In the genomic region with DNA sequence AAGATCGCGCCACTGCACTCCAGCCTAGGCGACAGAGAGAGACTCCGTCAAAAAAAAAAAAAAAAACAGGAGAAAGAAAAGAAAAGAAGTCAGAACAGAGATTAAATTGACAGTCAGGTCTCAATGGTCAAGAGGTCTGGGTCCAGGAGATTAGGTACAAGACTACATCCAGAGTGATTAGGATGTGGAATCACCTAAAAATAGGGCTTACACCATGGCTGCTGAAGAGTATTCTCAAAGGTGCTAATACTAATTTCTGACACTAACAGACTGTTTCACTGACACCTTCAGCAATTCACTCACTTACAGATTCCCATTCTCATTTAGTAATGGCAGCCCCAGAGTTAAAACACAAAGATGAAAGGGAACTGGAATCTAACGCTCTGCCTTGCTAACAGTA, we compare ENCODE assay signal across 22 cellular contexts.
A peak's percentile ranks its signal among the peaks of the same experiment; 100 is the strongest.
DNase-seq lines count a peak whose midpoint lies in the region; ATAC-seq and TF ChIP-seq lines count a peak whose summit lies in the region.
"Had no signal": no experiment of that assay in that cellular context is flagged by ENCODE, and none has a peak within 500 bp of the region (broad histone marks: within the 10 kb centered on the region; RNA-seq: fewer than 3 reads in every experiment).

No MANE protein-coding gene starts in this region.

- peaks cover 49% of the 10 kb centered on the region for H3F3A ChIP-seq in DOHH2 (ENCODE audit: control insufficient read depth, insufficient read depth)

- peaks cover 100% of the 10 kb centered on the region for H3K79me2 ChIP-seq in DOHH2 (ENCODE audit: control insufficient read depth, low read length)

- H3K9me2 ChIP-seq in DOHH2 (replicated peaks; ENCODE audit: control insufficient read depth, low read length), result no peaks in the 10 kb centered on the region

- no peaks in the 10 kb centered on the region for H4K20me1 ChIP-seq in DOHH2 (ENCODE audit: control insufficient read depth, insufficient read depth, low read depth, low read length)

- H3K36me3 ChIP-seq in DOHH2 (ENCODE audit: control insufficient read depth, low read length) (peaks cover 8% of the 10 kb centered on the region; the same call in 1 of the 2 replicates), psoas muscle (ENCODE audit: insufficient read depth in 1 of 2, low read depth in 1 of 2) (no peaks in the 10 kb centered on the region)
- H3K36me3 ChIP-seq: BLaER1, HAP-1 had no signal

- TF ChIP-seq CTCF in DOHH2 (IDR thresholded peaks at IDR 0.05; ENCODE audit: low read depth, low read length, poor library complexity, severe bottlenecking) (no peak), psoas muscle (IDR thresholded peaks at IDR 0.05) (no peak)

- no peaks in the 10 kb centered on the region for H3K36me3 Mint-ChIP-seq in activated CD4-positive, alpha-beta T cell treated with anti-CD3 and anti-CD28 coated beads, Interleukin-2, amount 10 ng/mL, durations not matched to agents 24 days and 14 days (ENCODE audit: low read depth)
- H3K36me3 Mint-ChIP-seq: CD4-positive, CD25-positive, alpha-beta regulatory T cell; CD8-positive, alpha-beta T cell had no signal

- peaks cover 3% of the 10 kb centered on the region for H3K4me1 Mint-ChIP-seq in activated CD4-positive, alpha-beta T cell treated with anti-CD3 and anti-CD28 coated beads, Interleukin-2, amount 10 ng/mL, durations not matched to agents 24 days and 14 days

- no peaks in the 10 kb centered on the region for H3K9me3 Mint-ChIP-seq in activated CD4-positive, alpha-beta T cell treated with anti-CD3 and anti-CD28 coated beads, Interleukin-2, amount 10 ng/mL, durations not matched to agents 24 days and 14 days
- H3K9me3 Mint-ChIP-seq: CD8-positive, alpha-beta T cell; HFFc6 had no signal

- intact Hi-C loops in activated CD4-positive, alpha-beta T cell treated with anti-CD3 and anti-CD28 coated beads, Interleukin-2, amount 10 ng/mL, durations not matched to agents 24 days and 14 days (cut with micrococcal nuclease), result no loop called here
- intact Hi-C loops in left cardiac atrium (cut with DNase I) (no loop called here), cardiac septum (cut with DNase I) (no loop called here), psoas muscle (cut with DNase I) (no loop called here)

- no peak overlapping the region for H3K4me3 ChIP-seq in DOHH2 (ENCODE audit: low read length)
- H3K4me3 ChIP-seq in psoas muscle, result no peak overlapping the region
- H3K4me3 ChIP-seq: BLaER1, GM12878, HAP-1 had no signal

- H3K4me1 ChIP-seq in DOHH2 (ENCODE audit: control insufficient read depth, low read length) (peaks cover 99% of the 10 kb centered on the region), psoas muscle (peaks cover 25% of the 10 kb centered on the region)
- H3K4me1 ChIP-seq: BLaER1, HAP-1 had no signal

- peak overlapping the region; percentile 92 for H3K27ac ChIP-seq in DOHH2 (ENCODE audit: low read depth, low read length)
- H3K27ac ChIP-seq in psoas muscle, result peak overlapping the region; percentile 23
- H3K27ac ChIP-seq: 22Rv1, BLaER1, C4-2B had no signal

- H3K27me3 Mint-ChIP-seq in activated CD4-positive, alpha-beta T cell treated with anti-CD3 and anti-CD28 coated beads, Interleukin-2, amount 10 ng/mL, durations not matched to agents 24 days and 14 days, result no peaks in the 10 kb centered on the region
- H3K27me3 Mint-ChIP-seq: B cell had no signal

- H3K9me3 ChIP-seq in DOHH2 (ENCODE audit: control insufficient read depth, insufficient read depth, low read length), result no peaks in the 10 kb centered on the region
- H3K9me3 ChIP-seq in psoas muscle, result no peaks in the 10 kb centered on the region
- H3K9me3 ChIP-seq: BLaER1, Caco-2, HAP-1 had no signal

- no peak overlapping the region for H3K4me3 Mint-ChIP-seq in activated CD4-positive, alpha-beta T cell treated with anti-CD3 and anti-CD28 coated beads, Interleukin-2, amount 10 ng/mL, durations not matched to agents 24 days and 14 days
- H3K4me3 Mint-ChIP-seq: B cell; CD4-positive, CD25-positive, alpha-beta regulatory T cell; CD8-positive, alpha-beta T cell; HFFc6 had no signal

- H3K27me3 ChIP-seq in DOHH2 (ENCODE audit: control insufficient read depth, low read length), result no peaks in the 10 kb centered on the region
- H3K27me3 ChIP-seq in psoas muscle (ENCODE audit: insufficient read depth in 3 of 3, low read length in 2 of 3), result no peaks in the 10 kb centered on the region
- H3K27me3 ChIP-seq: BLaER1 had no signal

- no peak overlapping the region for H3K27ac Mint-ChIP-seq in activated CD4-positive, alpha-beta T cell treated with anti-CD3 and anti-CD28 coated beads, Interleukin-2, amount 10 ng/mL, durations not matched to agents 24 days and 14 days
- H3K27ac Mint-ChIP-seq: B cell; CD4-positive, CD25-positive, alpha-beta regulatory T cell; CD8-positive, alpha-beta T cell; HFFc6 had no signal

- peak overlapping the region; percentile 91 for H3K4me2 ChIP-seq in DOHH2 (ENCODE audit: low read length)
- H3K4me2 ChIP-seq: BLaER1 had no signal

- WGBS in psoas muscle, 3 donors, result 90 to 93% (median 92%) methylated on average over 4 to 5 of the region's 5 CpGs

- DNase-seq in activated CD4-positive, alpha-beta T cell treated with anti-CD3 and anti-CD28 coated beads, Interleukin-2, amount 10 ng/mL, durations not matched to agents 24 days and 14 days, result peak; percentile 8
- DNase-seq in activated CD4-positive, alpha-beta T cell treated with anti-CD3 and anti-CD28 coated beads for 48 hours, result no peak
- no peak for DNase-seq in left cardiac atrium
- DNase-seq in cardiac septum (ENCODE audit: low spot score), result no peak
- DNase-seq in psoas muscle, result no peak
- no peak for DNase-seq in putamen (ENCODE audit: low spot score)
- DNase-seq: Caco-2; CD4-positive, CD25-positive, alpha-beta regulatory T cell; CD8-positive, alpha-beta T cell; DMS153; DND-41; EL; GDM1; GOT3; HFFc6 had no signal

- ATAC-seq in left cardiac atrium (peak; percentile 51 to 71), psoas muscle (no peak)
- ATAC-seq: CD8-positive, alpha-beta T cell; GM12878 had no signal

Comparison
In these comparisons a context has a peak if more than half of its experiments do, and no peak if none do; other contexts are left out.
1. ATAC-seq: peak in left cardiac atrium (2 of 2); none in psoas muscle (0 of 4).